In genomic region chr11:20156876-20157613, GRCh38 we compare ENCODE assay signal across 9 cellular contexts. TPM values are rescaled to one million over a fixed set of nuclear protein-coding genes. Genes with fewer than 3 reads are reported as not detected.
A peak's percentile ranks its signal among the peaks of the same experiment; 100 is the strongest.
DNase-seq lines count a peak whose midpoint lies in the region; ATAC-seq and TF ChIP-seq lines count a peak whose summit lies in the region.
"Had no signal": no experiment of that assay in that cellular context is flagged by ENCODE, and none has a peak within 500 bp of the region (broad histone marks: within the 10 kb centered on the region; RNA-seq: fewer than 3 reads in every experiment).

No MANE protein-coding gene starts in this region.

- H3K9me3 ChIP-seq in psoas muscle = no peaks in the 10 kb centered on the region

- no peak for TF ChIP-seq CTCF in psoas muscle (IDR thresholded peaks at IDR 0.05)

- ATAC-seq in GM18867 (IDR thresholded peaks at IDR 0.05; ENCODE audit: unreplicated experiment) (peak; percentile 65), psoas muscle (no peak)

- WGBS in psoas muscle, 3 donors = 41 to 55% (median 51%) methylated on average over 42 to 45 of the region's 45 CpGs

- H3K27ac ChIP-seq in psoas muscle = no peak overlapping the region

- H3K4me3 ChIP-seq in psoas muscle = no peak overlapping the region

- intact Hi-C loops in psoas muscle (cut with DNase I) = no loop called here

- no peaks in the 10 kb centered on the region for H3K4me1 ChIP-seq in psoas muscle

- peaks cover 4 to 77% (median 34%) of the 10 kb centered on the region in 3 donors for H3K27me3 ChIP-seq in psoas muscle (ENCODE audit: insufficient read depth in 3 of 3, low read length in 2 of 3)

- no peaks in the 10 kb centered on the region for H3K36me3 ChIP-seq in psoas muscle (ENCODE audit: insufficient read depth in 1 of 2, low read depth in 1 of 2)

- DNase-seq in T follicular helper cell (ENCODE audit: low read depth) = peak; percentile 32
- peak; percentile 18 for DNase-seq in effector CD4-positive, alpha-beta T cell
- peak; percentile 13 to 55 for DNase-seq in psoas muscle
- DNase-seq in DMS79 treated with DMSO at 0.1 percent for 48 hours (lab: John Stamatoyannopoulos, UW) = no peak
- no peak for DNase-seq in RKO (ENCODE audit: low spot score)
- DNase-seq in nucleus accumbens (lab: John Stamatoyannopoulos, UW) = no peak
- DNase-seq in NCI-H2107 treated with DMSO at 0.1 percent for 48 hours (lab: John Stamatoyannopoulos, UW; ENCODE audit: unreplicated experiment) = no peak
- DNase-seq: KG1 had no signal

RNA-seq across cellular contexts. Expression of gene DBX1, which starts 3.2 kb away (rescaled TPM):
- not detected for total RNA-seq in psoas muscle
- polyA plus RNA-seq in psoas muscle = not detected

Comparison
In these comparisons a context has a peak if more than half of its experiments do, and no peak if none do; other contexts are left out.
1. DNase-seq: peak in T follicular helper cell (single experiment), effector CD4-positive, alpha-beta T cell (single experiment) and psoas muscle (2 of 2); none in DMS79 treated with DMSO at 0.1 percent for 48 hours (single experiment), RKO (single experiment), nucleus accumbens (0 of 56) and NCI-H2107 treated with DMSO at 0.1 percent for 48 hours (single experiment).